8 cellular contexts compared by ENCODE assay signal in genomic region chr1:9942939-9943807, GRCh38. TPM values are rescaled to one million over a fixed set of nuclear protein-coding genes. Genes with fewer than 3 reads are reported as not detected.
DNase-seq lines count a peak whose midpoint lies in the region; ATAC-seq and TF ChIP-seq lines count a peak whose summit lies in the region.

LZIC (minus strand) TSS chr1:9943391; CDS start chr1:9936619, 6,772 bp downstream.
NMNAT1 (plus strand) TSS chr1:9943475; CDS start chr1:9972074, 28,599 bp downstream.

- H3K4me3 ChIP-seq in DND-41 (ENCODE audit: low read depth in 1 of 2, low read length in 2 of 2) (peak within 1 kb of the TSS; percentile 71 to 88), fibroblast of mammary gland (ENCODE audit: control insufficient read depth, low read depth, low read length) (peak within 1 kb of the TSS; percentile 67)

- ATAC-seq in DND-41 (ENCODE audit: insufficient read depth, low read depth) = peak; percentile 98
- peak; percentile 85 for ATAC-seq in GM21825 (IDR thresholded peaks at IDR 0.05; ENCODE audit: unreplicated experiment)
- ATAC-seq in naive thymus-derived CD8-positive, alpha-beta T cell = peak; percentile 95 to 96
- ATAC-seq in stimulated activated memory B cell treated with anti-CD40 and anti-IgM and Interleukin-4, amounts not matched to agents 10 μg/mL and 1 μg/mL and 100 μg/mL, for 72 hours = peak; percentile 99

- H3K4me1 Mint-ChIP-seq in naive thymus-derived CD8-positive, alpha-beta T cell = peaks cover 14 to 42% (median 34%) of the 10 kb centered on the region in 4 donors
- peaks cover 21% of the 10 kb centered on the region for H3K4me1 Mint-ChIP-seq in stimulated activated memory B cell treated with anti-CD40 and anti-IgM and Interleukin-4, amounts not matched to agents 10 μg/mL and 1 μg/mL and 100 μg/mL, for 72 hours

- H3K79me2 ChIP-seq in DND-41 (ENCODE audit: insufficient read depth, low read length) = peaks cover 34% of the 10 kb centered on the region

- H3K27me3 Mint-ChIP-seq in naive thymus-derived CD8-positive, alpha-beta T cell = no peaks in the 10 kb centered on the region
- no peaks in the 10 kb centered on the region for H3K27me3 Mint-ChIP-seq in stimulated activated memory B cell treated with anti-CD40 and anti-IgM and Interleukin-4, amounts not matched to agents 10 μg/mL and 1 μg/mL and 100 μg/mL, for 72 hours

- no peaks in the 10 kb centered on the region for H4K20me1 ChIP-seq in DND-41 (ENCODE audit: insufficient read depth, low read length)

- no peaks in the 10 kb centered on the region for H3K27me3 ChIP-seq in DND-41 (ENCODE audit: insufficient read depth, low read length, poor library complexity)

- H2AFZ ChIP-seq in DND-41 (ENCODE audit: low read depth, low read length) = peak within 1 kb of the TSS; percentile 94

- peak within 1 kb of the TSS; percentile 97 to 99 (median 98) for H3K4me3 Mint-ChIP-seq in naive thymus-derived CD8-positive, alpha-beta T cell
- H3K4me3 Mint-ChIP-seq in stimulated activated memory B cell treated with anti-CD40 and anti-IgM and Interleukin-4, amounts not matched to agents 10 μg/mL and 1 μg/mL and 100 μg/mL, for 72 hours = peak within 1 kb of the TSS; percentile 88

- peaks cover 14% of the 10 kb centered on the region; the same call in 1 of the 2 replicates for H3K36me3 ChIP-seq in DND-41 (ENCODE audit: insufficient read depth, low read length)
- peaks cover 16% of the 10 kb centered on the region for H3K36me3 ChIP-seq in KOPT-K1 (ENCODE audit: insufficient read depth, low read length)

- H3K27ac ChIP-seq in DND-41 (ENCODE audit: low read length) = peak within 1 kb of the TSS; percentile 86
- H3K27ac ChIP-seq in KOPT-K1 (ENCODE audit: low read depth, low read length, poor library complexity, severe bottlenecking) = peak within 1 kb of the TSS; percentile 76

- POLR2A ChIA-PET in naive thymus-derived CD8-positive, alpha-beta T cell (lab: Charles Lee) = interaction anchor here (0.5 to 1.6 kb wide), 9 partner anchors 8 to 487 kb away, joined by 3 to 7 read pairs (median 4); partner anchors contain the start of genes CENPS, CTNNBIP1 and UBE4B

- peak within 1 kb of the TSS; percentile 87 for H3K4me2 ChIP-seq in DND-41 (ENCODE audit: insufficient read depth, low read length)

- peak within 1 kb of the TSS; percentile 85 for H3K9ac ChIP-seq in DND-41 (ENCODE audit: low read depth, low read length)

- H3K27ac Mint-ChIP-seq in naive thymus-derived CD8-positive, alpha-beta T cell = peak within 1 kb of the TSS; percentile 93 to 99 (median 98)
- H3K27ac Mint-ChIP-seq in stimulated activated memory B cell treated with anti-CD40 and anti-IgM and Interleukin-4, amounts not matched to agents 10 μg/mL and 1 μg/mL and 100 μg/mL, for 72 hours = peak within 1 kb of the TSS; percentile 94

- DNase-seq in DND-41 (peak; percentile 89), RPMI7951 (ENCODE audit: low read depth) (peak; percentile 92), fibroblast of mammary gland (ENCODE audit: low read depth) (peak; percentile 95)
- DNase-seq in activated T-helper 1 cell treated with anti-CD3 and anti-CD28 coated beads, Interleukin-2, amount 50 U/mL, for 16 hours (ENCODE audit: low read depth in 1 of 2, low spot score in 1 of 2) = peak; percentile 79 to 84
- DNase-seq in naive thymus-derived CD8-positive, alpha-beta T cell = peak; percentile 74 to 92 (median 84)

- H3K9me3 ChIP-seq in DND-41 (ENCODE audit: insufficient read depth, low read length, severe bottlenecking) (no peaks in the 10 kb centered on the region), KOPT-K1 (ENCODE audit: insufficient read depth, low read length, poor library complexity, severe bottlenecking) (no peaks in the 10 kb centered on the region)

- peaks cover 31% of the 10 kb centered on the region for H3K4me1 ChIP-seq in DND-41 (ENCODE audit: insufficient read depth, low read length)

- no peaks in the 10 kb centered on the region for H3K9me3 Mint-ChIP-seq in naive thymus-derived CD8-positive, alpha-beta T cell
- H3K9me3 Mint-ChIP-seq in stimulated activated memory B cell treated with anti-CD40 and anti-IgM and Interleukin-4, amounts not matched to agents 10 μg/mL and 1 μg/mL and 100 μg/mL, for 72 hours = no peaks in the 10 kb centered on the region

- H3K36me3 Mint-ChIP-seq in naive thymus-derived CD8-positive, alpha-beta T cell = peaks cover 0 to 27% (median 2%) of the 10 kb centered on the region in 3 donors
- H3K36me3 Mint-ChIP-seq in stimulated activated memory B cell treated with anti-CD40 and anti-IgM and Interleukin-4, amounts not matched to agents 10 μg/mL and 1 μg/mL and 100 μg/mL, for 72 hours = peaks cover 19% of the 10 kb centered on the region

- TF ChIP-seq CTCF in DND-41 (IDR thresholded peaks at IDR 0.05; ENCODE audit: borderline replicate concordance, extremely low read depth, low read length, poor library complexity, severe bottlenecking) = no peak
- TF ChIP-seq CTCF in fibroblast of mammary gland (conservative IDR thresholded peaks at IDR 0.05; ENCODE audit: control insufficient read depth, insufficient read depth, low read depth, low read length) = no peak

RNA-seq across cellular contexts. Expression of gene LZIC, which starts in this region (rescaled TPM):
- total RNA-seq in RPMI7951 (2014; rRNA removed; shearing (Covaris generic)) = 61.9 and 72.8 TPM in 2 replicates
- 10 to 100 TPM; 28.8 to 31.5 TPM for total RNA-seq in naive thymus-derived CD8-positive, alpha-beta T cell
- 10 to 100 TPM; 34.2 to 39.8 (median 38.0) TPM for polyA plus RNA-seq in naive thymus-derived CD8-positive, alpha-beta T cell

RNA-seq across cellular contexts. Expression of gene NMNAT1, which starts in this region (rescaled TPM):
- 7.6 and 17.2 TPM in 2 replicates for total RNA-seq in RPMI7951 (2014; rRNA removed; shearing (Covaris generic))
- 1 to 10 TPM; 8.1 to 9.3 TPM for total RNA-seq in naive thymus-derived CD8-positive, alpha-beta T cell
- 1 to 10 TPM; 3.4 to 7.3 (median 5.2) TPM for polyA plus RNA-seq in naive thymus-derived CD8-positive, alpha-beta T cell

Comparison
In these comparisons a context has a peak if more than half of its experiments do, and no peak if none do; other contexts are left out.
1. Peak in every context shown above with its lines: DNase-seq, ATAC-seq, H3K4me3 ChIP-seq and H3K27ac ChIP-seq.